ENCODE assay signal across 14 cellular contexts in genomic region chr6:24060982-24061754, GRCh38.
DNase-seq lines count a peak whose midpoint lies in the region; ATAC-seq and TF ChIP-seq lines count a peak whose summit lies in the region.
"Had no signal": no experiment of that assay in that cellular context is flagged by ENCODE, and none has a peak within 500 bp of the region (broad histone marks: within the 10 kb centered on the region; RNA-seq: fewer than 3 reads in every experiment).

No MANE protein-coding gene starts in this region.

- H3K36me3 Mint-ChIP-seq in natural killer cell (no peaks in the 10 kb centered on the region), progenitor cell of endocrine pancreas (ENCODE audit: insufficient read depth) (no peaks in the 10 kb centered on the region)
- H3K36me3 Mint-ChIP-seq in effector memory CD8-positive, alpha-beta T cell (ENCODE audit: insufficient read depth), result no peaks in the 10 kb centered on the region

- no peak for TF ChIP-seq CTCF in natural killer cell (IDR thresholded peaks at IDR 0.05)
- TF ChIP-seq CTCF in progenitor cell of endocrine pancreas (IDR thresholded peaks at IDR 0.05; ENCODE audit: unreplicated experiment), result no peak

- H3K27ac Mint-ChIP-seq in natural killer cell, result no peak overlapping the region
- no peak overlapping the region for H3K27ac Mint-ChIP-seq in effector memory CD8-positive, alpha-beta T cell
- no peak overlapping the region for H3K27ac Mint-ChIP-seq in progenitor cell of endocrine pancreas

- H3K27me3 Mint-ChIP-seq in natural killer cell (ENCODE audit: low read depth in 2 of 2) (no peaks in the 10 kb centered on the region), progenitor cell of endocrine pancreas (no peaks in the 10 kb centered on the region)
- no peaks in the 10 kb centered on the region for H3K27me3 Mint-ChIP-seq in effector memory CD8-positive, alpha-beta T cell

- no peak for DNase-seq in natural killer cell
- no peak for DNase-seq in effector memory CD8-positive, alpha-beta T cell
- DNase-seq in SK-N-DZ (ENCODE audit: low spot score), result no peak
- DNase-seq in progenitor cell of endocrine pancreas (ENCODE audit: low spot score, unreplicated experiment), result no peak
- DNase-seq: activated CD8-positive, alpha-beta memory T cell treated with anti-CD3 and anti-CD28 coated beads, Interleukin-2, amount 50 U/mL, for 4 hours; NCI-H2081; PC-3; stimulated activated CD4-positive, alpha-beta T cell treated with anti-CD3 and anti-CD28 coated beads, Interleukin-4, amount 100 ng/mL, for 24 hours; T1000; testis had no signal

- H3K9me3 Mint-ChIP-seq in natural killer cell (peaks cover 10% of the 10 kb centered on the region in 2 donors), progenitor cell of endocrine pancreas (ENCODE audit: low read depth) (peaks cover 3% of the 10 kb centered on the region)
- peaks cover 1 to 4% of the 10 kb centered on the region in 2 donors for H3K9me3 Mint-ChIP-seq in effector memory CD8-positive, alpha-beta T cell

- H3K4me1 Mint-ChIP-seq in natural killer cell (no peaks in the 10 kb centered on the region), progenitor cell of endocrine pancreas (ENCODE audit: low read depth) (no peaks in the 10 kb centered on the region)
- H3K4me1 Mint-ChIP-seq in effector memory CD8-positive, alpha-beta T cell (ENCODE audit: low read depth in 2 of 2), result no peaks in the 10 kb centered on the region

- H3K4me3 Mint-ChIP-seq in natural killer cell (no peak overlapping the region), progenitor cell of endocrine pancreas (ENCODE audit: low read depth) (no peak overlapping the region)
- H3K4me3 Mint-ChIP-seq in effector memory CD8-positive, alpha-beta T cell, result no peak overlapping the region

- ATAC-seq in GM19043 (IDR thresholded peaks at IDR 0.05; ENCODE audit: low read depth, unreplicated experiment) (peak; percentile 87), GM21786 (IDR thresholded peaks at IDR 0.05; ENCODE audit: unreplicated experiment) (peak; percentile 92), HG03139 (IDR thresholded peaks at IDR 0.05; ENCODE audit: unreplicated experiment) (peak; percentile 96), natural killer cell (no peak)
- ATAC-seq in effector memory CD8-positive, alpha-beta T cell (replicated peaks), result no peak
- ATAC-seq: K562, PC-3 had no signal

- intact Hi-C loops in natural killer cell (cut with micrococcal nuclease), result no loop called here

Comparison
In these comparisons a context has a peak if more than half of its experiments do, and no peak if none do; other contexts are left out.
1. ATAC-seq: peak in GM19043 (single experiment), GM21786 (single experiment) and HG03139 (single experiment); none in natural killer cell (0 of 3) and effector memory CD8-positive, alpha-beta T cell (single experiment).